10 cellular contexts compared by ENCODE assay signal in genomic region chr7:139720705-139721231, GRCh38. TPM values are rescaled to one million over a fixed set of nuclear protein-coding genes. Genes with fewer than 3 reads are reported as not detected.
A peak's percentile ranks its signal among the peaks of the same experiment; 100 is the strongest.
DNase-seq lines count a peak whose midpoint lies in the region; ATAC-seq and TF ChIP-seq lines count a peak whose summit lies in the region.
"Had no signal": no experiment of that assay in that cellular context is flagged by ENCODE, and none has a peak within 500 bp of the region (broad histone marks: within the 10 kb centered on the region; RNA-seq: fewer than 3 reads in every experiment).

No MANE protein-coding gene starts in this region.

- peak; percentile 11 for DNase-seq in activated T-helper 1 cell treated with anti-CD3 and anti-CD28 coated beads, Interleukin-12 subunit alpha, Interleukin-12 subunit beta, Interleukin-2, Interleukin-4 antibody, amounts not matched to agents 30 ng/mL and 10 ng/mL and 1 ng/mL, durations not matched to agents 14 hours and 24 hours and 36 hours (ENCODE audit: low spot score)
- no peak for DNase-seq in memory B cell (ENCODE audit: low spot score in 2 of 2)
- no peak for DNase-seq in NCI-H2107 treated with DMSO at 0.1 percent for 48 hours (lab: John Stamatoyannopoulos, UW; ENCODE audit: unreplicated experiment)
- no peak for DNase-seq in Kasumi-1 (lab: John Stamatoyannopoulos, UW)
- DNase-seq in Caco-2 = no peak

- no peaks in the 10 kb centered on the region for H3K9me3 Mint-ChIP-seq in activated T-helper 1 cell treated with anti-CD3 and anti-CD28 coated beads, Interleukin-12 subunit alpha, Interleukin-12 subunit beta, Interleukin-2, Interleukin-4 antibody, amounts not matched to agents 30 ng/mL and 10 ng/mL and 1 ng/mL, durations not matched to agents 14 hours and 24 hours and 36 hours
- H3K9me3 Mint-ChIP-seq in memory B cell (no peaks in the 10 kb centered on the region), Caco-2 (ENCODE audit: unreplicated experiment) (no peaks in the 10 kb centered on the region)
- H3K9me3 Mint-ChIP-seq: central memory CD8-positive, alpha-beta T cell; stimulated activated naive CD8-positive, alpha-beta T cell treated with anti-CD3 and anti-CD28 coated beads, Interleukin-15, Interleukin-2, amounts not matched to agents 100 ng/mL and 50 ng/mL, for 24 hours had no signal

- CTCF ChIA-PET in Caco-2 (lab: Charles Lee) = no interaction called here

- no TSS peak for BruUV-seq in Caco-2 (replicated peaks; lab: Mats Ljungman, UMichigan)

- H3K4me3 ChIP-seq in Caco-2 (ENCODE audit: low read depth, low read length) = no peak overlapping the region

- no peak overlapping the region for H3K27ac Mint-ChIP-seq in activated T-helper 1 cell treated with anti-CD3 and anti-CD28 coated beads, Interleukin-12 subunit alpha, Interleukin-12 subunit beta, Interleukin-2, Interleukin-4 antibody, amounts not matched to agents 30 ng/mL and 10 ng/mL and 1 ng/mL, durations not matched to agents 14 hours and 24 hours and 36 hours
- H3K27ac Mint-ChIP-seq in memory B cell = no peak overlapping the region
- H3K27ac Mint-ChIP-seq in Caco-2 (ENCODE audit: unreplicated experiment) = no peak overlapping the region
- H3K27ac Mint-ChIP-seq: stimulated activated naive CD8-positive, alpha-beta T cell treated with anti-CD3 and anti-CD28 coated beads, Interleukin-15, Interleukin-2, amounts not matched to agents 100 ng/mL and 50 ng/mL, for 24 hours had no signal

- intact Hi-C loops in activated T-helper 1 cell treated with anti-CD3 and anti-CD28 coated beads, Interleukin-12 subunit alpha, Interleukin-12 subunit beta, Interleukin-2, Interleukin-4 antibody, amounts not matched to agents 30 ng/mL and 10 ng/mL and 1 ng/mL, durations not matched to agents 14 hours and 24 hours and 36 hours (cut with micrococcal nuclease) = loop anchor here (1.0 kb wide), 1 partner anchor 282 kb away; no protein-coding TSS in a partner anchor
- intact Hi-C loops in Caco-2 (cut with micrococcal nuclease; ENCODE audit: unreplicated experiment) = no loop called here

- no peaks in the 10 kb centered on the region for H3K9me3 ChIP-seq in Caco-2

- H3K4me3 Mint-ChIP-seq in activated T-helper 1 cell treated with anti-CD3 and anti-CD28 coated beads, Interleukin-12 subunit alpha, Interleukin-12 subunit beta, Interleukin-2, Interleukin-4 antibody, amounts not matched to agents 30 ng/mL and 10 ng/mL and 1 ng/mL, durations not matched to agents 14 hours and 24 hours and 36 hours = no peak overlapping the region
- H3K4me3 Mint-ChIP-seq in memory B cell (no peak overlapping the region), Caco-2 (ENCODE audit: unreplicated experiment) (no peak overlapping the region)
- H3K4me3 Mint-ChIP-seq: central memory CD8-positive, alpha-beta T cell; stimulated activated naive CD8-positive, alpha-beta T cell treated with anti-CD3 and anti-CD28 coated beads, Interleukin-15, Interleukin-2, amounts not matched to agents 100 ng/mL and 50 ng/mL, for 24 hours had no signal

- no peaks in the 10 kb centered on the region for H3K27me3 Mint-ChIP-seq in activated T-helper 1 cell treated with anti-CD3 and anti-CD28 coated beads, Interleukin-12 subunit alpha, Interleukin-12 subunit beta, Interleukin-2, Interleukin-4 antibody, amounts not matched to agents 30 ng/mL and 10 ng/mL and 1 ng/mL, durations not matched to agents 14 hours and 24 hours and 36 hours (ENCODE audit: insufficient read depth)
- H3K27me3 Mint-ChIP-seq in memory B cell (no peaks in the 10 kb centered on the region), Caco-2 (ENCODE audit: insufficient read depth, unreplicated experiment) (no peaks in the 10 kb centered on the region)
- H3K27me3 Mint-ChIP-seq: central memory CD8-positive, alpha-beta T cell; stimulated activated naive CD8-positive, alpha-beta T cell treated with anti-CD3 and anti-CD28 coated beads, Interleukin-15, Interleukin-2, amounts not matched to agents 100 ng/mL and 50 ng/mL, for 24 hours had no signal

- POLR2A ChIA-PET in Caco-2 (lab: Charles Lee) = no interaction called here

- no peak; the same call in 1 of the 2 replicates for TF ChIP-seq CTCF in C4-2B (conservative IDR thresholded peaks at IDR 0.05)
- TF ChIP-seq CTCF in Caco-2 (IDR thresholded peaks at IDR 0.05; ENCODE audit: insufficient read depth in 1 of 2, low read depth in 1 of 2, low read length in 1 of 2, severe bottlenecking in 1 of 2, unreplicated experiment in 1 of 2) = no peak

- peak overlapping the region; percentile 72 for H3K27ac ChIP-seq in C4-2B

- H3K36me3 Mint-ChIP-seq in activated T-helper 1 cell treated with anti-CD3 and anti-CD28 coated beads, Interleukin-12 subunit alpha, Interleukin-12 subunit beta, Interleukin-2, Interleukin-4 antibody, amounts not matched to agents 30 ng/mL and 10 ng/mL and 1 ng/mL, durations not matched to agents 14 hours and 24 hours and 36 hours (ENCODE audit: low read depth) = peaks cover 8% of the 10 kb centered on the region
- H3K36me3 Mint-ChIP-seq in memory B cell (peaks cover 8% of the 10 kb centered on the region), Caco-2 (ENCODE audit: insufficient read depth, unreplicated experiment) (no peaks in the 10 kb centered on the region)

- ATAC-seq in GM21447 (IDR thresholded peaks at IDR 0.05; ENCODE audit: unreplicated experiment) (peak; percentile 34), memory B cell (ENCODE audit: low read depth) (peak; percentile 19), GM18519 (IDR thresholded peaks at IDR 0.05; ENCODE audit: low FRiP score, unreplicated experiment) (no peak)

- H3K4me1 ChIP-seq in Caco-2 = peaks cover 4% of the 10 kb centered on the region; the same call in 1 of the 2 replicates

- H3K27me3 ChIP-seq in Caco-2 (replicated peaks; ENCODE audit: control insufficient read depth, insufficient read depth, low read length) = no peaks in the 10 kb centered on the region

- H3K36me3 ChIP-seq in Caco-2 (ENCODE audit: control insufficient read depth, insufficient read depth, low read length) = no peaks in the 10 kb centered on the region; the same call in 1 of the 2 replicates

- H3K4me1 Mint-ChIP-seq in activated T-helper 1 cell treated with anti-CD3 and anti-CD28 coated beads, Interleukin-12 subunit alpha, Interleukin-12 subunit beta, Interleukin-2, Interleukin-4 antibody, amounts not matched to agents 30 ng/mL and 10 ng/mL and 1 ng/mL, durations not matched to agents 14 hours and 24 hours and 36 hours (ENCODE audit: low read depth) = peaks cover 16% of the 10 kb centered on the region
- H3K4me1 Mint-ChIP-seq in memory B cell (peaks cover 12% of the 10 kb centered on the region), Caco-2 (ENCODE audit: low read depth, unreplicated experiment) (no peaks in the 10 kb centered on the region)
- H3K4me1 Mint-ChIP-seq: central memory CD8-positive, alpha-beta T cell had no signal

RNA-seq across cellular contexts. Expression of gene HIPK2, which starts 57.0 kb away (rescaled TPM):
- total RNA-seq in activated T-helper 1 cell treated with anti-CD3 and anti-CD28 coated beads, Interleukin-12 subunit alpha, Interleukin-12 subunit beta, Interleukin-2, Interleukin-4 antibody, amounts not matched to agents 30 ng/mL and 10 ng/mL and 1 ng/mL, durations not matched to agents 14 hours and 24 hours and 36 hours = 28.3 and 29.2 TPM in 2 replicates
- 35.6 and 42.8 TPM in 2 replicates for total RNA-seq in Caco-2 (2022)
